ENCODE assay signal across 26 cellular contexts in the genomic region with DNA sequence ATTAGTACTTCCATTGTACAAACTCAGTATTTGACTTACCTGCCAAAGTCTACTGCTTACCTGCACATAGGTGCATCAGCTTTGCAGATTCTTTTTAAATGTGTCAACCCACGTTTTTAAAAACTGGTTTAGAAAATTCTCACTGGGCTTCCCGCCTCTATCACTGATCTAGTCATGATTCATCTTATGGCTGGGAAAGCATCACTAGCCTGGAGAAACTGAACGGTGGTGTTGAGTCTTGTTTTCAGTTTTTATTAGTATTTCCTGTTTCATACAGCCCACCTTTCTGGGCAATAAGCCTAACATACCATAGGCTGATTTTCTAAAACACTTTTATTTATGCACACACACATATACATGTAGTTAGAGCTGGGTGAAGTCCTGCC. TPM values are rescaled to one million over a fixed set of nuclear protein-coding genes. Genes with fewer than 3 reads are reported as not detected.
A peak's percentile ranks its signal among the peaks of the same experiment; 100 is the strongest.
DNase-seq lines count a peak whose midpoint lies in the region; ATAC-seq and TF ChIP-seq lines count a peak whose summit lies in the region.
"Had no signal": no experiment of that assay in that cellular context is flagged by ENCODE, and none has a peak within 500 bp of the region (broad histone marks: within the 10 kb centered on the region; RNA-seq: fewer than 3 reads in every experiment).

No MANE protein-coding gene starts in this region.

- no peak overlapping the region for H4K8ac ChIP-seq in IMR-90 (ENCODE audit: low read depth in 2 of 2, low read length in 2 of 2)

- peaks cover 3% of the 10 kb centered on the region for H3K9me3 Mint-ChIP-seq in activated CD8-positive, alpha-beta T cell treated with anti-CD3 and anti-CD28 coated beads for 36 hours
- H3K9me3 Mint-ChIP-seq: dendritic cell treated with granulocyte-macrophage colony-stimulating factor and Interleukin-4, amounts not matched to agents 40 ng/mL and 50 ng/mL, for 4 days had no signal

- no peak overlapping the region for H2BK20ac ChIP-seq in IMR-90 (ENCODE audit: low read depth, low read length)

- H3K4me3 Mint-ChIP-seq in activated CD8-positive, alpha-beta T cell treated with anti-CD3 and anti-CD28 coated beads for 36 hours, result no peak overlapping the region
- H3K4me3 Mint-ChIP-seq: CD4-positive, CD25-positive, alpha-beta regulatory T cell; dendritic cell treated with granulocyte-macrophage colony-stimulating factor and Interleukin-4, amounts not matched to agents 40 ng/mL and 50 ng/mL, for 4 days; GM23338; natural killer cell treated with Interleukin-12 subunit alpha and Interleukin-12 subunit beta and Interleukin-15 and Interleukin-18, amount 100 ng/mL, for 72 hours; stimulated activated naive CD8-positive, alpha-beta T cell treated with anti-CD3 and anti-CD28 coated beads, Interleukin-15, Interleukin-2, amounts not matched to agents 100 ng/mL and 50 ng/mL, for 24 hours had no signal

- H3K79me2 ChIP-seq in mammary epithelial cell (ENCODE audit: insufficient read depth, low read length), result peaks cover 81% of the 10 kb centered on the region

- no peak overlapping the region for H4K5ac ChIP-seq in IMR-90 (ENCODE audit: low read depth, low read length)

- H3K36me3 ChIP-seq in IMR-90 (ENCODE audit: control insufficient read depth, insufficient read depth, low read length) (peaks cover 24% of the 10 kb centered on the region), mammary epithelial cell (ENCODE audit: insufficient read depth, low read length) (peaks cover 2% of the 10 kb centered on the region), skeletal muscle satellite cell (ENCODE audit: insufficient read depth, low read length) (peaks cover 19% of the 10 kb centered on the region)
- H3K36me3 ChIP-seq: cardiac muscle cell, pancreas, SJCRH30 had no signal

- H3K4me3 ChIP-seq in IMR-90 (ENCODE audit: insufficient read depth, low read depth, low read length), result no peak overlapping the region
- no peak overlapping the region for H3K4me3 ChIP-seq in mammary epithelial cell (replicated peaks in 1 of 3; ENCODE audit: insufficient read depth in 1 of 3, low read depth in 2 of 3, low read length in 3 of 3)
- H3K4me3 ChIP-seq in skeletal muscle satellite cell (ENCODE audit: low read length), result no peak overlapping the region
- H3K4me3 ChIP-seq: cardiac muscle cell, GM23338, heart left ventricle, pancreas, Peyer's patch, right atrium auricular region, SJCRH30 had no signal

- dilution Hi-C loops in IMR-90 (cut with HindIII; ENCODE audit: low sequenced_read_pairs, unreplicated experiment), result no loop called here
- dilution Hi-C loops in mammary epithelial cell (cut with HindIII; ENCODE audit: low sequenced_read_pairs), result loop anchor here (5.0 kb wide), 1 partner anchor 102 kb away; no protein-coding TSS in a partner anchor

- peaks cover 16% of the 10 kb centered on the region for H3K9me1 ChIP-seq in IMR-90 (ENCODE audit: insufficient read depth, low read length)

- ATAC-seq in IMR-90 (ENCODE audit: low read depth), result peak; percentile 34; the same call in 1 of the 2 replicates
- ATAC-seq in foreskin keratinocyte, result peak; percentile 93
- no peak for ATAC-seq in HG02763 (IDR thresholded peaks at IDR 0.05; ENCODE audit: unreplicated experiment)
- ATAC-seq in activated CD8-positive, alpha-beta T cell treated with anti-CD3 and anti-CD28 coated beads for 36 hours, result no peak
- ATAC-seq: GM23338; heart left ventricle; left lobe of liver; natural killer cell treated with Interleukin-12 subunit alpha and Interleukin-12 subunit beta and Interleukin-15 and Interleukin-18, amount 100 ng/mL, for 72 hours; pancreas had no signal

- WGBS in IMR-90 (ENCODE audit: extremely low coverage in 2 of 2, insufficient read length in 1 of 2), 2 experiments, result no CpG with 5 or more reads among the region's 3 CpGs
- 0% methylated on average over 3 of the region's 3 CpGs for WGBS in mammary epithelial cell (ENCODE audit: low coverage, missing lambda C conversion rate)

- no peak overlapping the region for H2BK15ac ChIP-seq in IMR-90 (ENCODE audit: low read depth, low read length)

- CTCF ChIA-PET in IMR-90 (lab: Yijun Ruan, JAX), result no interaction called here
- CTCF ChIA-PET in mammary epithelial cell (lab: Charles Lee; ENCODE audit: low non-redundant PET), result no interaction called here
- CTCF ChIA-PET in activated CD8-positive, alpha-beta T cell treated with anti-CD3 and anti-CD28 coated beads for 36 hours (lab: Charles Lee), result no interaction called here

- no peak for TF ChIP-seq RAD21 in IMR-90 (IDR thresholded peaks at IDR 0.05; ENCODE audit: low read length)

- in situ Hi-C loops in IMR-90 (cut with MboI; ENCODE audit: low sequenced_read_pairs) (no loop called here), mammary epithelial cell (cut with MboI; ENCODE audit: low sequenced_read_pairs in 2 of 2) (no loop called here)

- H2AFZ ChIP-seq in IMR-90 (replicated peaks; ENCODE audit: low read length, poor library complexity), result no peak overlapping the region
- no peak overlapping the region for H2AFZ ChIP-seq in mammary epithelial cell (ENCODE audit: low read depth, low read length)
- H2AFZ ChIP-seq: GM23338 had no signal

- no peak overlapping the region for H3K4ac ChIP-seq in IMR-90 (ENCODE audit: low read depth, low read length)

- no peak overlapping the region for H2AK5ac ChIP-seq in IMR-90 (ENCODE audit: low read depth, low read length)

- H3K9ac ChIP-seq in IMR-90 (ENCODE audit: low read depth, low read length) (no peak overlapping the region), mammary epithelial cell (ENCODE audit: insufficient read depth, low read length) (peak overlapping the region; percentile 69), skeletal muscle satellite cell (ENCODE audit: low read depth, low read length) (no peak overlapping the region)

- DNase-seq in IMR-90, result peak; percentile 60
- DNase-seq in mammary epithelial cell, result peak; percentile 90
- peak; percentile 90 to 94 for DNase-seq in foreskin keratinocyte
- DNase-seq in NCI-H2081 (lab: John Stamatoyannopoulos, UW), result no peak
- no peak for DNase-seq in activated CD8-positive, alpha-beta T cell treated with anti-CD3 and anti-CD28 coated beads for 36 hours
- DNase-seq in stimulated activated CD4-positive, alpha-beta T cell treated with anti-CD3 and anti-CD28 coated beads, Interleukin-4, amount 100 ng/mL, for 4 hours, result no peak
- DNase-seq: activated CD4-positive, alpha-beta T cell treated with anti-CD3 and anti-CD28 coated beads for 1 hour; activated naive CD4-positive, alpha-beta T cell; activated T-cell treated with anti-CD3 and anti-CD28 coated beads, Interleukin-2, amount 50 U/mL, for 48 hours; CD4-positive, CD25-positive, alpha-beta regulatory T cell; heart left ventricle; KBM-7; midbrain; NCI-H1417 treated with DMSO at 0.1 percent for 48 hours; pancreas; Peyer's patch; SJCRH30 had no signal

- BruUV-seq in IMR-90 (replicated peaks; lab: Mats Ljungman, UMichigan) (no TSS peak), mammary epithelial cell (replicated peaks; lab: Mats Ljungman, UMichigan) (no TSS peak)

- H3K4me1 ChIP-seq in IMR-90 (ENCODE audit: control insufficient read depth, insufficient read depth, low read length) (peaks cover 6% of the 10 kb centered on the region), mammary epithelial cell (ENCODE audit: insufficient read depth, low read length) (peaks cover 24% of the 10 kb centered on the region), foreskin keratinocyte (peaks cover 11% of the 10 kb centered on the region), skeletal muscle satellite cell (ENCODE audit: control insufficient read depth, insufficient read depth, low read length) (peaks cover 18% of the 10 kb centered on the region)
- H3K4me1 ChIP-seq: pancreas, SJCRH30 had no signal

- H3K79me1 ChIP-seq in IMR-90 (ENCODE audit: low read depth in 1 of 2, low read length in 2 of 2), result peaks cover 33 to 89% of the 10 kb centered on the region in 2 experiments

- H3K27me3 ChIP-seq in IMR-90 (ENCODE audit: control insufficient read depth, insufficient read depth, low read length), result no peaks in the 10 kb centered on the region
- H3K27me3 ChIP-seq in mammary epithelial cell (ENCODE audit: insufficient read depth, low read length), result no peaks in the 10 kb centered on the region
- H3K27me3 ChIP-seq in foreskin keratinocyte, result no peaks in the 10 kb centered on the region
- H3K27me3 ChIP-seq in skeletal muscle satellite cell (ENCODE audit: control insufficient read depth, insufficient read depth, low read length), result no peaks in the 10 kb centered on the region
- H3K27me3 ChIP-seq: cardiac muscle cell, heart left ventricle, pancreas, Peyer's patch, right atrium auricular region, SJCRH30 had no signal

- no peaks in the 10 kb centered on the region for H3K27me3 Mint-ChIP-seq in activated CD8-positive, alpha-beta T cell treated with anti-CD3 and anti-CD28 coated beads for 36 hours
- H3K27me3 Mint-ChIP-seq: dendritic cell treated with granulocyte-macrophage colony-stimulating factor and Interleukin-4, amounts not matched to agents 40 ng/mL and 50 ng/mL, for 4 days; natural killer cell treated with Interleukin-12 subunit alpha and Interleukin-12 subunit beta and Interleukin-15 and Interleukin-18, amount 100 ng/mL, for 72 hours; stimulated activated naive CD8-positive, alpha-beta T cell treated with anti-CD3 and anti-CD28 coated beads, Interleukin-15, Interleukin-2, amounts not matched to agents 100 ng/mL and 50 ng/mL, for 24 hours had no signal

- no peak overlapping the region for H3K27ac Mint-ChIP-seq in activated CD8-positive, alpha-beta T cell treated with anti-CD3 and anti-CD28 coated beads for 36 hours
- H3K27ac Mint-ChIP-seq: CD4-positive, CD25-positive, alpha-beta regulatory T cell; dendritic cell treated with granulocyte-macrophage colony-stimulating factor and Interleukin-4, amounts not matched to agents 40 ng/mL and 50 ng/mL, for 4 days; GM23338; natural killer cell treated with Interleukin-12 subunit alpha and Interleukin-12 subunit beta and Interleukin-15 and Interleukin-18, amount 100 ng/mL, for 72 hours; stimulated activated naive CD8-positive, alpha-beta T cell treated with anti-CD3 and anti-CD28 coated beads, Interleukin-15, Interleukin-2, amounts not matched to agents 100 ng/mL and 50 ng/mL, for 24 hours had no signal

- no peak for TF ChIP-seq POLR2A in IMR-90 (IDR thresholded peaks at IDR 0.05; ENCODE audit: low read depth, low read length)

- no peaks in the 10 kb centered on the region for H3K4me1 Mint-ChIP-seq in activated CD8-positive, alpha-beta T cell treated with anti-CD3 and anti-CD28 coated beads for 36 hours (ENCODE audit: low read depth)
- H3K4me1 Mint-ChIP-seq: CD4-positive, CD25-positive, alpha-beta regulatory T cell had no signal

- no peak overlapping the region for H2AK9ac ChIP-seq in IMR-90 (replicated peaks; ENCODE audit: low read depth, low read length, poor library complexity)

- no peak overlapping the region for H3K18ac ChIP-seq in IMR-90 (ENCODE audit: low read depth, low read length)

- POLR2A ChIA-PET in IMR-90 (lab: Charles Lee; ENCODE audit: unreplicated experiment), result no interaction called here
- POLR2A ChIA-PET in activated CD8-positive, alpha-beta T cell treated with anti-CD3 and anti-CD28 coated beads for 36 hours (lab: Charles Lee), result no interaction called here

- H2BK5ac ChIP-seq in IMR-90 (ENCODE audit: low read depth, low read length, poor library complexity, severe bottlenecking), result no peak overlapping the region

- H3K14ac ChIP-seq in IMR-90 (replicated peaks; ENCODE audit: low read depth, low read length), result no peak overlapping the region

- H4K91ac ChIP-seq in IMR-90 (ENCODE audit: insufficient read depth, low read depth, low read length), result no peak overlapping the region

- no peaks in the 10 kb centered on the region for H3K9me3 ChIP-seq in IMR-90 (ENCODE audit: control insufficient read depth, insufficient read depth, low read length)
- no peaks in the 10 kb centered on the region for H3K9me3 ChIP-seq in mammary epithelial cell (replicated peaks; ENCODE audit: insufficient read depth, low read length)
- no peaks in the 10 kb centered on the region for H3K9me3 ChIP-seq in skeletal muscle satellite cell (replicated peaks; ENCODE audit: low read length)
- H3K9me3 ChIP-seq: pancreas, Peyer's patch, right atrium auricular region, SJCRH30 had no signal

- no peak for TF ChIP-seq CTCF in IMR-90 (conservative IDR thresholded peaks at IDR 0.05; ENCODE audit: low read depth, low read length)
- TF ChIP-seq CTCF in mammary epithelial cell (conservative IDR thresholded peaks at IDR 0.05 in 1 of 2, IDR thresholded peaks at IDR 0.05 in 1 of 2; ENCODE audit: extremely low read depth in 1 of 2, insufficient read depth in 1 of 2, low read depth in 1 of 2, low read length in 2 of 2), result no peak
- TF ChIP-seq CTCF in foreskin keratinocyte (conservative IDR thresholded peaks at IDR 0.05), result no peak
- TF ChIP-seq CTCF in activated CD8-positive, alpha-beta T cell treated with anti-CD3 and anti-CD28 coated beads for 36 hours (IDR thresholded peaks at IDR 0.05), result no peak

- H3K56ac ChIP-seq in IMR-90 (ENCODE audit: extremely low read depth, insufficient read depth, low read length), result no peak overlapping the region

- H3K4me2 ChIP-seq in IMR-90 (ENCODE audit: low read depth, low read length) (peak overlapping the region; percentile 37; the same call in 1 of the 2 replicates), mammary epithelial cell (ENCODE audit: insufficient read depth, low read depth, low read length) (peak overlapping the region; percentile 69), skeletal muscle satellite cell (ENCODE audit: low read length) (peak overlapping the region; percentile 20)
- H3K4me2 ChIP-seq: GM23338 had no signal

- H4K20me1 ChIP-seq in IMR-90 (ENCODE audit: insufficient read depth, low read length) (peaks cover 81% of the 10 kb centered on the region), mammary epithelial cell (ENCODE audit: insufficient read depth, low read length) (no peaks in the 10 kb centered on the region)

- intact Hi-C loops in IMR-90 (cut with micrococcal nuclease), result no loop called here
- intact Hi-C loops in mammary epithelial cell (cut with micrococcal nuclease), result loop anchor here (2.0 kb wide), 1 partner anchor 22 kb away; no protein-coding TSS in a partner anchor
- intact Hi-C loops in activated CD8-positive, alpha-beta T cell treated with anti-CD3 and anti-CD28 coated beads for 36 hours (cut with micrococcal nuclease), result no loop called here

- H3K36me3 Mint-ChIP-seq in activated CD8-positive, alpha-beta T cell treated with anti-CD3 and anti-CD28 coated beads for 36 hours (ENCODE audit: low read depth), result no peaks in the 10 kb centered on the region
- H3K36me3 Mint-ChIP-seq: CD4-positive, CD25-positive, alpha-beta regulatory T cell; natural killer cell treated with Interleukin-12 subunit alpha and Interleukin-12 subunit beta and Interleukin-15 and Interleukin-18, amount 100 ng/mL, for 72 hours had no signal

- H2BK120ac ChIP-seq in IMR-90 (ENCODE audit: low read depth, low read length), result no peak overlapping the region

- H3K27ac ChIP-seq in IMR-90 (ENCODE audit: insufficient read depth, low read length) (no peak overlapping the region), mammary epithelial cell (ENCODE audit: insufficient read depth, low read depth, low read length) (peak overlapping the region; percentile 84), foreskin keratinocyte (peak overlapping the region; percentile 94)
- H3K27ac ChIP-seq: cardiac muscle cell, pancreas, Peyer's patch, right atrium auricular region, SJCRH30 had no signal

- no peak overlapping the region for H3K23ac ChIP-seq in IMR-90 (ENCODE audit: low read depth, low read length)

RNA-seq across cellular contexts. Expression of gene DOCK1, which starts 19.7 kb away (rescaled TPM):
- total RNA-seq in IMR-90 (2012; rRNA removed) (71.0 and 79.2 TPM in 2 replicates), mammary epithelial cell (100 to 1,000 TPM in 1 of 2 donors, 10 to 100 TPM in 1; 58.1 to 115 TPM), foreskin keratinocyte (48.4 and 56.5 TPM in 2 replicates)
- polyA plus RNA-seq in IMR-90 (2012; rRNA removed) (22.2 and 28.2 TPM in 2 replicates), mammary epithelial cell (9.3 TPM), foreskin keratinocyte (10.4 and 12.0 TPM in 2 replicates)
- polyA plus RNA-seq in IMR-90 (2012; cell fraction: cytosol; rRNA removed), result 13.5 and 13.6 TPM in 2 replicates
- polyA plus RNA-seq in IMR-90 (2012; cell fraction: nucleus; rRNA removed; ENCODE audit: low replicate concordance), result 13.5 and 24.1 TPM in 2 replicates
- polyA minus RNA-seq in mammary epithelial cell, result 130 TPM
- 44.6 and 46.6 TPM in 2 replicates for total RNA-seq in skeletal muscle satellite cell (2012; rRNA removed)
- total RNA-seq in activated CD8-positive, alpha-beta T cell treated with anti-CD3 and anti-CD28 coated beads for 36 hours, result under 1 TPM; 0.14 to 0.18 TPM
- polyA plus RNA-seq: CD4-positive, CD25-positive, alpha-beta regulatory T cell had no signal

Comparison
In these comparisons a context has a peak if more than half of its experiments do, and no peak if none do; other contexts are left out.
1. ATAC-seq: peak in IMR-90 (single experiment) and foreskin keratinocyte (single experiment); none in HG02763 (single experiment) and activated CD8-positive, alpha-beta T cell treated with anti-CD3 and anti-CD28 coated beads for 36 hours (single experiment).
2. DNase-seq: peak in IMR-90 (single experiment), mammary epithelial cell (single experiment) and foreskin keratinocyte (2 of 2); none in NCI-H2081 (0 of 2), activated CD8-positive, alpha-beta T cell treated with anti-CD3 and anti-CD28 coated beads for 36 hours (single experiment) and stimulated activated CD4-positive, alpha-beta T cell treated with anti-CD3 and anti-CD28 coated beads, Interleukin-4, amount 100 ng/mL, for 4 hours (0 of 2).
3. RNA of gene DOCK1, which starts 19.7 kb away (total RNA-seq): 58.1 to 115 TPM in mammary epithelial cell, 71.0 to 79.2 TPM in IMR-90 and 48.4 to 56.5 TPM in foreskin keratinocyte; 0.14 to 0.18 TPM in activated CD8-positive, alpha-beta T cell treated with anti-CD3 and anti-CD28 coated beads for 36 hours; every median in the first group is over 10 times any median in the second.
4. Peak in every context shown above with its lines, with median percentiles within 50 percentile points of each other: H3K4me2 ChIP-seq.